Comparison of ENCODE assay signal across 29 cellular contexts in the genomic region with DNA sequence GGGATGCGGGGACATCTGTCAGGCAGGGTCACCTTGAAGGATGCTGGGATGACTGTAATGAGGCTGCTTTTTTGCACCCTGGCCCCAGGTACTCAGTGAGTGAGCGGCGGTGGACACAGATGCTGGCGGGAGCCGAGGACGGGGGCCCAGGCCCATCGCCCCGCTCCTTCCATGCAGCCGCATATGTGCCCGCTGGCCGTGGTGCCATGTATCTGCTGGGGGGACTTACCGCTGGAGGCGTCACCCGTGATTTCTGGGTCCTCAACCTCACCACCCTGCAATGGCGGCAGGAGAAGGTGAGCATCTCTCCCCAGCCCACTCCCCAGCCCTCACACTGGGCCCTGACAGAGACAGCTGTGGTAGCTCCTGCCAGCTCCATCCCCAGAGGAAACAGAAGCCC. TPM values are rescaled to one million over a fixed set of nuclear protein-coding genes. Genes with fewer than 3 reads are reported as not detected.
"Had no signal": no experiment of that assay in that cellular context is flagged by ENCODE, and none has a peak within 500 bp of the region (broad histone marks: within the 10 kb centered on the region; RNA-seq: fewer than 3 reads in every experiment).

No MANE protein-coding gene starts in this region.

- H3K4me3 ChIP-seq: stomach, suprapubic skin, testis, thoracic aorta, thyroid gland, tibial artery, tibial nerve, transverse colon, upper lobe of left lung, upper lobe of right lung, uterus, vagina had no signal

- H3K36me3 ChIP-seq: transverse colon, uterus had no signal

- ATAC-seq: stimulated activated effector memory CD8-positive, alpha-beta T cell treated with anti-CD3 and anti-CD28 coated beads, Interleukin-12 subunit alpha, Interleukin-12 subunit beta, amount 100 ng/mL, for 72 hours; stimulated activated memory B cell treated with anti-CD40 and anti-IgM and Interleukin-4, amounts not matched to agents 10 μg/mL and 1 μg/mL and 100 μg/mL, for 72 hours; stimulated activated naive B cell treated with anti-CD40 and anti-IgM and Interleukin-4, amounts not matched to agents 10 μg/mL and 1 μg/mL and 100 μg/mL, for 72 hours; stimulated activated naive CD8-positive, alpha-beta T cell treated with anti-CD3 and anti-CD28 coated beads, Interleukin-15, amount 100 ng/mL, for 72 hours; stimulated activated naive CD8-positive, alpha-beta T cell treated with anti-CD3 and anti-CD28 coated beads, Interleukin-15, Interleukin-2, amounts not matched to agents 100 U/mL and 50 U/mL, for 24 hours; upper lobe of right lung had no signal

- H3K4me1 ChIP-seq: stomach, suprapubic skin, tibial artery, tibial nerve, transverse colon, upper lobe of left lung, upper lobe of right lung, uterus, vagina had no signal

- H3K27ac ChIP-seq: stomach, suprapubic skin, testis, thoracic aorta, thyroid gland, tibial artery, tibial nerve, transverse colon, upper lobe of left lung, upper lobe of right lung, uterus, vagina had no signal

- H3K27me3 ChIP-seq: stomach, suprapubic skin, testis, thyroid gland, tibial artery, tibial nerve, transverse colon, upper lobe of left lung, upper lobe of right lung, uterus, vagina had no signal

- H3K9me3 ChIP-seq: stomach, suprapubic skin, testis, thoracic aorta, thyroid gland, tibial artery, tibial nerve, transverse colon, upper lobe of left lung, upper lobe of right lung, uterus, vagina had no signal

- DNase-seq: stimulated activated CD4-positive, alpha-beta T cell treated with anti-CD3 and anti-CD28 coated beads, Interleukin-2, amount 100 ng/mL, for 48 hours; stimulated activated CD4-positive, alpha-beta T cell treated with anti-CD3 and anti-CD28 coated beads, Interleukin-4, amount 100 ng/mL, for 1 hour; stimulated activated CD4-positive, alpha-beta T cell treated with anti-CD3 and anti-CD28 coated beads, Interleukin-4, amount 100 ng/mL, for 24 hours; stimulated activated CD4-positive, alpha-beta T cell treated with anti-CD3 and anti-CD28 coated beads, Interleukin-4, amount 100 ng/mL, for 4 hours; stimulated activated CD8-positive, alpha-beta memory T cell treated with anti-CD3 and anti-CD28 coated beads, Interleukin-4, amount 100 ng/mL, for 48 hours; stimulated activated naive B cell treated with anti-CD40 and anti-IgM and Interleukin-4, amounts not matched to agents 10 μg/mL and 1 μg/mL and 100 μg/mL, for 72 hours; stimulated activated naive CD4-positive, alpha-beta T cell; stimulated activated naive CD4-positive, alpha-beta T cell treated with Interleukin-2 at 50 U/mL for 16 hours; stimulated activated naive CD8-positive, alpha-beta T cell treated with anti-CD3 and anti-CD28 coated beads, Interleukin-15, amount 100 ng/mL, for 72 hours; stimulated activated naive CD8-positive, alpha-beta T cell treated with anti-CD3 and anti-CD28 coated beads, Interleukin-15, Interleukin-2, amounts not matched to agents 100 U/mL and 50 U/mL, for 24 hours; stomach; substantia nigra; testis; thyroid gland; tibial artery; transverse colon; trophoblast cell; upper lobe of left lung; upper lobe of right lung; uterus had no signal

RNA-seq across cellular contexts. Expression of a gene that starts 33.4 kb away (rescaled TPM):
- total RNA-seq: temporal lobe, thoracic aorta, urinary bladder had no signal

RNA-seq across cellular contexts. Expression of a gene that starts 43.6 kb away (rescaled TPM):
- total RNA-seq: subcutaneous adipose tissue, thoracic aorta, transverse colon, urinary bladder, vagina had no signal

RNA-seq across cellular contexts. Expression of a gene that starts 54.8 kb away (rescaled TPM):
- total RNA-seq: stomach, thoracic aorta, urinary bladder, vagina had no signal
